In genomic region chr3:129972301-129972700, GRCh38 we compare ENCODE assay signal across 10 cellular contexts. TPM values are rescaled to one million over a fixed set of nuclear protein-coding genes. Genes with fewer than 3 reads are reported as not detected.
"Had no signal": no experiment of that assay in that cellular context is flagged by ENCODE, and none has a peak within 500 bp of the region (broad histone marks: within the 10 kb centered on the region; RNA-seq: fewer than 3 reads in every experiment).

No MANE protein-coding gene starts in this region.

- H3K27ac Mint-ChIP-seq: IgD-negative memory B cell had no signal

- H3K9me3 Mint-ChIP-seq: IgD-negative memory B cell had no signal

- FAIRE-seq: HTR-8/SVneo, K562 had no signal

- DNase-seq: IMR-90, KBM-7, KG1 had no signal

- H3K4me3 ChIP-seq: K562 had no signal

- ATAC-seq: K562 had no signal

- H3K4me2 ChIP-seq: KMS-11 had no signal

- H3K9ac ChIP-seq: KMS-11 had no signal

- H3K27ac ChIP-seq: HL-60, KMS-11 had no signal

RNA-seq across cellular contexts. Expression of gene TRH, which starts 2.2 kb away (rescaled TPM):
- total RNA-seq: HT-29, HT1080, IMR-90, K562 had no signal
- polyA plus RNA-seq: IgD-negative memory B cell, IMR-90, K562 had no signal
